Comparison of ENCODE assay signal across 21 cellular contexts in the genomic region with DNA sequence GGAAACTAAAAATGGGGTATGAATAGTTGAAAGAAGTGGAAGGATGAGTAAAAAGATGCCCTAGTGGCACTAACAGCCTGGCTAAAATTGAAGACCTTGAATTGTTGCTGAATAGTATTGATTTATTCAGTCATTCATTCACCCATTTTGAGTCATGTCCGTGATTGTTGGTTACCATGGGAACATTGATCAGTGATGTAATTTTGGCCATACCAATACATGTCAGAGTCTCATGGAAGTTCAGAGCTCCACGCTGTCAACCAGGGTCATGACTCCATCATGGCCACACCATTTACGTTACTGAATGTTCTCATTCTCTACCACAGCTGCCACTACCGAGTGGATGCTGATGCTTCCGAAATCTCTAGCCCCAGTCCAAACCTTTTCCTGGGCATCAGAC.
DNase-seq lines count a peak whose midpoint lies in the region; ATAC-seq, FAIRE-seq and TF ChIP-seq lines count a peak whose summit lies in the region.
"Had no signal": no experiment of that assay in that cellular context is flagged by ENCODE, and none has a peak within 500 bp of the region (broad histone marks: within the 10 kb centered on the region; RNA-seq: fewer than 3 reads in every experiment).

No MANE protein-coding gene starts in this region.

- no peak overlapping the region for H2AFZ ChIP-seq in K562 (ENCODE audit: low read depth, low read length)

- 0% methylated on average over 5 of the region's 5 CpGs for WGBS in K562 (ENCODE audit: insufficient coverage, low coverage, missing lambda C conversion rate)
- 92% methylated on average over 5 of the region's 5 CpGs for WGBS in esophagus muscularis mucosa
- 68% methylated on average over 5 of the region's 5 CpGs for WGBS in liver

- CTCF ChIA-PET in K562 (lab: Yijun Ruan, JAX; ENCODE audit: low intra/inter-chr PET ratio) = no interaction called here

- H3K4me1 ChIP-seq in K562 (replicated peaks in 1 of 2; ENCODE audit: control insufficient read depth in 2 of 2, insufficient read depth in 2 of 2, low read length in 2 of 2) = peaks cover 0 to 14% of the 10 kb centered on the region in 2 experiments; a peak in 2 of 5 replicates
- H3K4me1 ChIP-seq in esophagus muscularis mucosa = no peaks in the 10 kb centered on the region
- peaks cover 0 to 11% (median 2%) of the 10 kb centered on the region in 4 donors for H3K4me1 ChIP-seq in liver (ENCODE audit: control insufficient read depth in 4 of 4, insufficient read depth in 4 of 4, low read length in 3 of 4)
- H3K4me1 ChIP-seq: BE2C, BLaER1 had no signal

- H3K9ac ChIP-seq in K562 (ENCODE audit: insufficient read depth in 1 of 2, low read depth in 2 of 2, low read length in 2 of 2) = no peak overlapping the region
- no peak overlapping the region for H3K9ac ChIP-seq in liver (ENCODE audit: low read depth in 1 of 2, low read length in 2 of 2)
- H3K9ac ChIP-seq: BLaER1 had no signal

- H4K20me1 ChIP-seq in K562 (replicated peaks; ENCODE audit: control insufficient read depth, insufficient read depth, low read length) = no peaks in the 10 kb centered on the region
- H4K20me1 ChIP-seq: BLaER1 had no signal

- in situ Hi-C loops in K562 (cut with MboI) = no loop called here

- H3K27me3 ChIP-seq in K562 (ENCODE audit: control insufficient read depth in 2 of 2, insufficient read depth in 2 of 2, low read length in 2 of 2) (peaks cover 9 to 30% of the 10 kb centered on the region in 2 experiments; a peak in 4 of 5 replicates), esophagus muscularis mucosa (peaks cover 0 to 8% (median 0%) of the 10 kb centered on the region in 4 donors), liver (ENCODE audit: control insufficient read depth in 4 of 4, insufficient read depth in 4 of 4, low read length in 3 of 4) (no peaks in the 10 kb centered on the region)
- H3K27me3 ChIP-seq: BLaER1 had no signal

- H3K27ac ChIP-seq in K562 (ENCODE audit: extremely low read depth, low read depth, low read length) = no peak overlapping the region
- no peak overlapping the region for H3K27ac ChIP-seq in esophagus muscularis mucosa (replicated peaks in 1 of 4)
- no peak overlapping the region for H3K27ac ChIP-seq in liver (ENCODE audit: low read depth in 1 of 2, low read length in 2 of 2)
- H3K27ac ChIP-seq: BLaER1 had no signal

- intact Hi-C loops in K562 (cut with micrococcal nuclease) (no loop called here), esophagus muscularis mucosa (cut with DNase I) (no loop called here)

- no peak for FAIRE-seq in K562 (lab: Jason Lieb, UNC)
- FAIRE-seq: A204.1, G401.6, GM12891, GM19239 had no signal

- TF ChIP-seq RAD21 in K562 (CRISPR knock-in tag; conservative IDR thresholded peaks at IDR 0.05 in 1 of 2, IDR thresholded peaks at IDR 0.05 in 1 of 2) = no peak
- no peak for TF ChIP-seq RAD21 in liver (IDR thresholded peaks at IDR 0.05)

- BruUV-seq in K562 (replicated peaks; lab: Mats Ljungman, UMichigan) = no TSS peak

- DNase-seq in K562 (ENCODE audit: extremely low read depth in 1 of 4, low spot score in 3 of 4) = no peak
- DNase-seq in esophagus muscularis mucosa (ENCODE audit: extremely low spot score) = peak; percentile 50
- DNase-seq in SHP77 (lab: John Stamatoyannopoulos, UW) = no peak
- no peak for DNase-seq in NCI-H1105 (lab: John Stamatoyannopoulos, UW)
- no peak for DNase-seq in GM19240 (ENCODE audit: insufficient read length, low spot score)
- DNase-seq: 8988T; ACHN; BE2C; C1 segment of cervical spinal cord; CD4-positive, alpha-beta memory T cell; CD4-positive, CD25-positive, alpha-beta regulatory T cell; CD8-positive, alpha-beta memory T cell; COR-L47; DMS79 treated with DMSO at 0.1 percent for 48 hours; GF-D8 had no signal

- H3K9me3 ChIP-seq in K562 (replicated peaks; ENCODE audit: control insufficient read depth, insufficient read depth, low read depth, low read length) (no peaks in the 10 kb centered on the region), esophagus muscularis mucosa (no peaks in the 10 kb centered on the region), liver (ENCODE audit: control insufficient read depth in 4 of 4, low read length in 3 of 4) (no peaks in the 10 kb centered on the region)
- H3K9me3 ChIP-seq: BE2C had no signal

- TF ChIP-seq EP300 in K562 (IDR thresholded peaks at IDR 0.05; ENCODE audit: low read length) (no peak), esophagus muscularis mucosa (IDR thresholded peaks at IDR 0.05) (no peak)

- TF ChIP-seq CTCF in K562 (IDR thresholded peaks at IDR 0.05 in 2 of 3, conservative IDR thresholded peaks at IDR 0.05 in 1 of 3; ENCODE audit: insufficient read depth in 2 of 3, low read depth in 1 of 3, low read length in 3 of 3) = no peak
- no peak for TF ChIP-seq CTCF in esophagus muscularis mucosa (IDR thresholded peaks at IDR 0.05)
- no peak for TF ChIP-seq CTCF in liver (IDR thresholded peaks at IDR 0.05; ENCODE audit: low read depth, low read length, missing input control)

- ATAC-seq in K562 = no peak

- no peaks in the 10 kb centered on the region for H3K9me1 ChIP-seq in K562 (ENCODE audit: control insufficient read depth, insufficient read depth, low read length)

- no peaks in the 10 kb centered on the region for H3K79me2 ChIP-seq in K562 (ENCODE audit: control insufficient read depth, insufficient read depth, low read length)

- POLR2A ChIA-PET in K562 (lab: Yijun Ruan, JAX) = interaction anchor here (0.6 to 0.9 kb wide), 2 partner anchors 17 to 56 kb away, joined by 3 to 5 read pairs; no protein-coding TSS in a partner anchor

- H3K4me2 ChIP-seq in K562 (ENCODE audit: insufficient read depth, low read length) = no peak overlapping the region
- H3K4me2 ChIP-seq: BLaER1 had no signal

- no peak for TF ChIP-seq POLR2A in K562 (conservative IDR thresholded peaks at IDR 0.05)
- no peak for TF ChIP-seq POLR2A in esophagus muscularis mucosa (IDR thresholded peaks at IDR 0.05; ENCODE audit: low read depth)

- H3K36me3 ChIP-seq in K562 (ENCODE audit: control insufficient read depth, insufficient read depth, low read length) = no peaks in the 10 kb centered on the region
- no peaks in the 10 kb centered on the region for H3K36me3 ChIP-seq in esophagus muscularis mucosa
- H3K36me3 ChIP-seq in liver (ENCODE audit: control insufficient read depth in 4 of 4, insufficient read depth in 3 of 4, low read depth in 1 of 4, low read length in 3 of 4) = no peaks in the 10 kb centered on the region
- H3K36me3 ChIP-seq: BE2C, BLaER1 had no signal

- H3K4me3 ChIP-seq in K562 = no peak overlapping the region
- H3K4me3 ChIP-seq in esophagus muscularis mucosa = no peak overlapping the region
- no peak overlapping the region for H3K4me3 ChIP-seq in liver (ENCODE audit: low read depth in 1 of 3, low read length in 3 of 3)
- H3K4me3 ChIP-seq: BLaER1 had no signal

TF ChIP-seq in K562, 482 proteins besides CTCF, POLR2A, EP300 and RAD21:
- peak; percentile 41 for TF ChIP-seq RFX1 (IDR thresholded peaks at IDR 0.05)
- no peak for TF ChIP-seq SREBF1 (IDR thresholded peaks at IDR 0.05; ENCODE audit: borderline replicate concordance, low read depth, low read length)

TF ChIP-seq in liver, 16 proteins besides CTCF, POLR2A, EP300 and RAD21:
- peak in 1 of 2 donors; percentile 40 for TF ChIP-seq HNF4A (conservative IDR thresholded peaks at IDR 0.05)
- no peak for TF ChIP-seq FOXA2 (IDR thresholded peaks at IDR 0.05)
- TF ChIP-seq, protein P1, sequence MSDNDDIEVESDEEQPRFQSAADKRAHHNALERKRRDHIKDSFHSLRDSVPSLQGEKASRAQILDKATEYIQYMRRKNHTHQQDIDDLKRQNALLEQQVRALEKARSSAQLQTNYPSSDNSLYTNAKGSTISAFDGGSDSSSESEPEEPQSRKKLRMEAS (IDR thresholded peaks at IDR 0.05) = peak; percentile 26
- TF ChIP-seq YY1 (IDR thresholded peaks at IDR 0.05) = peak; percentile 81
- peak in 1 of 2 donors; percentile 21 for TF ChIP-seq JUND (IDR thresholded peaks at IDR 0.05)
- TF ChIP-seq RXRA (IDR thresholded peaks at IDR 0.05) = peak in 1 of 2 donors; percentile 60
